24 cellular contexts compared by ENCODE assay signal in genomic region chr6:16404456-16404855, GRCh38.
DNase-seq lines count a peak whose midpoint lies in the region; ATAC-seq and TF ChIP-seq lines count a peak whose summit lies in the region.
"Had no signal": no experiment of that assay in that cellular context is flagged by ENCODE, and none has a peak within 500 bp of the region (broad histone marks: within the 10 kb centered on the region; RNA-seq: fewer than 3 reads in every experiment).

No MANE protein-coding gene starts in this region.

- DNase-seq in activated gamma-delta T cell (lab: John Stamatoyannopoulos, UW) (peak; percentile 21), activated gamma-delta T cell treated with Interleukin-2 at 50 U/mL for 16 hours (no peak), osteoblast (ENCODE audit: insufficient read length, low spot score, missing footprints) (no peak), uterus (no peak), NCI-H1092 (lab: John Stamatoyannopoulos, UW) (no peak)
- DNase-seq in effector memory CD8-positive, alpha-beta T cell: peak in 2 of 3 experiments; percentile 23 to 25
- DNase-seq: activated CD4-positive, CD25-positive, alpha-beta regulatory T cell treated with anti-CD3 and anti-CD28 coated beads, Interleukin-2, amount 50 U/mL, for 72 hours; activated effector memory CD4-positive, alpha-beta T cell treated with Interleukin-2 at 50 U/mL for 16 hours; BE2C; Calu3; effector CD8-positive, alpha-beta T cell; kidney; NCI-H2081; NCI-H345; stimulated activated CD4-positive, alpha-beta T cell treated with anti-CD3 and anti-CD28 coated beads, Interleukin-1b, Interleukin-23, amount 100 ng/mL, for 48 hours had no signal

- peak overlapping the region in 1 of 2 donors; percentile 66 for H3K4me3 Mint-ChIP-seq in effector memory CD8-positive, alpha-beta T cell
- H3K4me3 Mint-ChIP-seq: brain; stimulated activated memory B cell treated with anti-CD40 and anti-IgM and Interleukin-4, amounts not matched to agents 10 μg/mL and 1 μg/mL and 100 μg/mL, for 72 hours had no signal

- no peak overlapping the region for H3K4me2 ChIP-seq in osteoblast (ENCODE audit: insufficient read depth, low read length)
- H3K4me2 ChIP-seq: A549 had no signal

- no peaks in the 10 kb centered on the region for H3K9me3 ChIP-seq in osteoblast (ENCODE audit: low read depth, low read length)
- H3K9me3 ChIP-seq in uterus: no peaks in the 10 kb centered on the region
- H3K9me3 ChIP-seq: A549, BE2C, esophagus muscularis mucosa, gastroesophageal sphincter, tibial nerve had no signal

- H3K4me3 ChIP-seq in osteoblast (ENCODE audit: insufficient read depth, low read length): no peak overlapping the region
- H3K4me3 ChIP-seq in uterus: no peak overlapping the region
- H3K4me3 ChIP-seq: A549, esophagus muscularis mucosa, gastroesophageal sphincter, tibial nerve had no signal

- H3K27ac Mint-ChIP-seq in effector memory CD8-positive, alpha-beta T cell: peak overlapping the region; percentile 80 to 87
- H3K27ac Mint-ChIP-seq: stimulated activated memory B cell treated with anti-CD40 and anti-IgM and Interleukin-4, amounts not matched to agents 10 μg/mL and 1 μg/mL and 100 μg/mL, for 72 hours had no signal

- no peaks in the 10 kb centered on the region for H3K9me3 Mint-ChIP-seq in effector memory CD8-positive, alpha-beta T cell

- H3K36me3 Mint-ChIP-seq in effector memory CD8-positive, alpha-beta T cell (ENCODE audit: insufficient read depth): peaks cover 22% of the 10 kb centered on the region

- no peaks in the 10 kb centered on the region for H3K27me3 Mint-ChIP-seq in effector memory CD8-positive, alpha-beta T cell
- H3K27me3 Mint-ChIP-seq: brain; stimulated activated memory B cell treated with anti-CD40 and anti-IgM and Interleukin-4, amounts not matched to agents 10 μg/mL and 1 μg/mL and 100 μg/mL, for 72 hours had no signal

- ATAC-seq in effector memory CD8-positive, alpha-beta T cell (replicated peaks): peak; percentile 81
- no peak for ATAC-seq in HG02870 (IDR thresholded peaks at IDR 0.05; ENCODE audit: unreplicated experiment)
- ATAC-seq in GM19328 (IDR thresholded peaks at IDR 0.05; ENCODE audit: unreplicated experiment): no peak
- ATAC-seq: A549; gastroesophageal sphincter; Right ventricle myocardium inferior; stimulated activated memory B cell treated with anti-CD40 and anti-IgM and Interleukin-4, amounts not matched to agents 10 μg/mL and 1 μg/mL and 100 μg/mL, for 72 hours had no signal

- H3K79me2 ChIP-seq in osteoblast (ENCODE audit: insufficient read depth, low read length): no peaks in the 10 kb centered on the region

- TF ChIP-seq CTCF in osteoblast (IDR thresholded peaks at IDR 0.05; ENCODE audit: extremely low read depth, low read depth, low read length) (no peak), uterus (IDR thresholded peaks at IDR 0.05) (no peak)

- H2AFZ ChIP-seq in osteoblast (ENCODE audit: low read length): no peak overlapping the region

- intact Hi-C loops in uterus (cut with DNase I; ENCODE audit: low total_unique reads): loop anchor here (10.0 kb wide), 1 partner anchor 60 kb away; no protein-coding TSS in a partner anchor

- H3K27ac ChIP-seq in osteoblast (ENCODE audit: low read depth, low read length) (peak overlapping the region; percentile 10), uterus (peak overlapping the region; percentile 60 to 77)
- H3K27ac ChIP-seq: A549, esophagus muscularis mucosa had no signal

- no peaks in the 10 kb centered on the region for H3K27me3 ChIP-seq in osteoblast (ENCODE audit: insufficient read depth, low read length)
- H3K27me3 ChIP-seq in uterus: no peaks in the 10 kb centered on the region
- H3K27me3 ChIP-seq: BE2C, esophagus muscularis mucosa, gastroesophageal sphincter, tibial nerve had no signal

- TF ChIP-seq POLR2A in uterus (IDR thresholded peaks at IDR 0.05): no peak

- H4K20me1 ChIP-seq in osteoblast (ENCODE audit: insufficient read depth, low read length): no peaks in the 10 kb centered on the region

- H3K4me1 ChIP-seq in osteoblast (ENCODE audit: insufficient read depth, low read length) (peaks cover 18% of the 10 kb centered on the region), uterus (peaks cover 9 to 23% of the 10 kb centered on the region in 2 donors)
- H3K4me1 ChIP-seq: A549 had no signal

- H3K4me1 Mint-ChIP-seq in effector memory CD8-positive, alpha-beta T cell (ENCODE audit: low read depth in 2 of 2): peaks cover 28 to 36% of the 10 kb centered on the region in 2 donors

- H3K36me3 ChIP-seq in osteoblast (ENCODE audit: insufficient read depth, low read length): no peaks in the 10 kb centered on the region
- H3K36me3 ChIP-seq in uterus: no peaks in the 10 kb centered on the region
- H3K36me3 ChIP-seq: BE2C, esophagus muscularis mucosa, gastroesophageal sphincter, tibial nerve had no signal

Comparison
In these comparisons a context has a peak if more than half of its experiments do, and no peak if none do; other contexts are left out.
1. DNase-seq: peak in activated gamma-delta T cell (single experiment) and effector memory CD8-positive, alpha-beta T cell (2 of 3); none in activated gamma-delta T cell treated with Interleukin-2 at 50 U/mL for 16 hours (single experiment), osteoblast (single experiment), uterus (0 of 2) and NCI-H1092 (single experiment).